In genomic region chr2:136006658-136007057, GRCh38 we compare ENCODE assay signal across 1 cellular context.
TF ChIP-seq lines count a peak whose summit lies in the region.

No MANE protein-coding gene starts in this region.

TF ChIP-seq in GM23338, 12 proteins besides CTCF, POLR2A, EP300 and RAD21 (continued from another document):
- TF ChIP-seq ZNF462 (CRISPR knock-in tag; IDR thresholded peaks at IDR 0.05) (no peak), EZH2phosphoT487 (IDR thresholded peaks at IDR 0.05; ENCODE audit: unreplicated experiment) (no peak), JUNB (IDR thresholded peaks at IDR 0.05; ENCODE audit: unreplicated experiment) (no peak), REST (IDR thresholded peaks at IDR 0.05; ENCODE audit: unreplicated experiment) (no peak), ZNF331 (CRISPR knock-in tag; IDR thresholded peaks at IDR 0.05; ENCODE audit: low read depth) (no peak), EZH2 (IDR thresholded peaks at IDR 0.05; ENCODE audit: low read depth, unreplicated experiment) (no peak)
